ENCODE assay signal across 1 cellular context in genomic region chr12:25322918-25323773, GRCh38.
A peak's percentile ranks its signal among the peaks of the same experiment; 100 is the strongest.
TF ChIP-seq lines count a peak whose summit lies in the region.

No MANE protein-coding gene starts in this region.

TF ChIP-seq in IMR-90, 13 proteins besides CTCF, POLR2A, EP300 and RAD21:
- TF ChIP-seq CHD1 (IDR thresholded peaks at IDR 0.05; ENCODE audit: low read depth, low read length) (no peak), MAFK (IDR thresholded peaks at IDR 0.05; ENCODE audit: low read depth, low read length) (peak; percentile 79)
